ENCODE assay signal across 8 cellular contexts in genomic region chr6:43634702-43635303, GRCh38. TPM values are rescaled to one million over a fixed set of nuclear protein-coding genes. Genes with fewer than 3 reads are reported as not detected.
DNase-seq lines count a peak whose midpoint lies in the region; ATAC-seq, FAIRE-seq and TF ChIP-seq lines count a peak whose summit lies in the region.

No MANE protein-coding gene starts in this region.

- H3K4me3 ChIP-seq in A549 (no peak overlapping the region), GM23248 (no peak overlapping the region)
- H3K4me3 ChIP-seq in naive thymus-derived CD4-positive, alpha-beta T cell (ENCODE audit: low read length): peak overlapping the region; percentile 91

- H3K36me3 Mint-ChIP-seq in activated T-helper 2 cell treated with anti-CD3 and anti-CD28 coated beads, Interferon-gamma antibody, Interleukin-2, Interleukin-4, amounts not matched to agents 10 μg/mL and 5 μg/mL and 100 μg/mL, durations not matched to agents 14 hours and 24 hours and 36 hours (ENCODE audit: low read depth): peaks cover 27% of the 10 kb centered on the region
- H3K36me3 Mint-ChIP-seq in naive thymus-derived CD4-positive, alpha-beta T cell: peaks cover 4 to 21% (median 11%) of the 10 kb centered on the region in 5 donors

- H2AFZ ChIP-seq in GM23248: peak overlapping the region; percentile 93

- H3K9me3 ChIP-seq in A549: no peaks in the 10 kb centered on the region
- no peaks in the 10 kb centered on the region for H3K9me3 ChIP-seq in GM23248 (ENCODE audit: low read depth)
- H3K9me3 ChIP-seq in naive thymus-derived CD4-positive, alpha-beta T cell (ENCODE audit: control insufficient read depth in 2 of 3, low read length in 3 of 3): no peaks in the 10 kb centered on the region

- no peak overlapping the region for H3K27ac Mint-ChIP-seq in activated T-helper 2 cell treated with anti-CD3 and anti-CD28 coated beads, Interferon-gamma antibody, Interleukin-2, Interleukin-4, amounts not matched to agents 10 μg/mL and 5 μg/mL and 100 μg/mL, durations not matched to agents 14 hours and 24 hours and 36 hours
- H3K27ac Mint-ChIP-seq in naive thymus-derived CD4-positive, alpha-beta T cell: peak overlapping the region; percentile 93 to 98 (median 96)

- H3K27me3 Mint-ChIP-seq in activated T-helper 2 cell treated with anti-CD3 and anti-CD28 coated beads, Interferon-gamma antibody, Interleukin-2, Interleukin-4, amounts not matched to agents 10 μg/mL and 5 μg/mL and 100 μg/mL, durations not matched to agents 14 hours and 24 hours and 36 hours (ENCODE audit: low read depth): no peaks in the 10 kb centered on the region
- peaks cover 0 to 3% (median 0%) of the 10 kb centered on the region in 5 donors for H3K27me3 Mint-ChIP-seq in naive thymus-derived CD4-positive, alpha-beta T cell

- FAIRE-seq in A549 (lab: Jason Lieb, UNC): no peak

- TF ChIP-seq EP300 in A549 (IDR thresholded peaks at IDR 0.05): no peak

- H3K9me3 Mint-ChIP-seq in activated T-helper 2 cell treated with anti-CD3 and anti-CD28 coated beads, Interferon-gamma antibody, Interleukin-2, Interleukin-4, amounts not matched to agents 10 μg/mL and 5 μg/mL and 100 μg/mL, durations not matched to agents 14 hours and 24 hours and 36 hours: no peaks in the 10 kb centered on the region
- peaks cover 0 to 5% (median 0%) of the 10 kb centered on the region in 11 donors for H3K9me3 Mint-ChIP-seq in naive thymus-derived CD4-positive, alpha-beta T cell

- peaks cover 42% of the 10 kb centered on the region for H3K79me2 ChIP-seq in GM23248 (ENCODE audit: insufficient read depth)

- peaks cover 19% of the 10 kb centered on the region; the same call in 1 of the 2 replicates for H3K36me3 ChIP-seq in GM23248 (ENCODE audit: low read depth)
- peaks cover 0 to 10% (median under 1%) of the 10 kb centered on the region in 3 experiments for H3K36me3 ChIP-seq in naive thymus-derived CD4-positive, alpha-beta T cell (ENCODE audit: control insufficient read depth in 2 of 3, insufficient read depth in 3 of 3, low read length in 3 of 3)

- H3K9me2 ChIP-seq in GM23248 (ENCODE audit: insufficient read depth): no peaks in the 10 kb centered on the region

- no peaks in the 10 kb centered on the region for H3K27me3 ChIP-seq in GM23248 (replicated peaks; ENCODE audit: insufficient read depth)
- H3K27me3 ChIP-seq in naive thymus-derived CD4-positive, alpha-beta T cell (ENCODE audit: control insufficient read depth in 2 of 2, insufficient read depth in 2 of 2, low read length in 2 of 2): no peaks in the 10 kb centered on the region

- H3K9ac ChIP-seq in GM23248: no peak overlapping the region

- H3F3A ChIP-seq in GM23248 (ENCODE audit: insufficient read depth): peaks cover 12% of the 10 kb centered on the region

- H3K4me1 ChIP-seq in A549 (peaks cover 23% of the 10 kb centered on the region), GM23248 (ENCODE audit: insufficient read depth) (peaks cover 16% of the 10 kb centered on the region)
- H3K4me1 ChIP-seq in naive thymus-derived CD4-positive, alpha-beta T cell (ENCODE audit: control insufficient read depth in 2 of 2, insufficient read depth in 2 of 2, low read length in 2 of 2): peaks cover 33 to 36% of the 10 kb centered on the region in 2 donors

- peak overlapping the region; percentile 91 for H3K27ac ChIP-seq in A549
- no peak overlapping the region for H3K27ac ChIP-seq in GM23248
- H3K27ac ChIP-seq in naive thymus-derived CD4-positive, alpha-beta T cell (ENCODE audit: low read depth, low read length): peak overlapping the region; percentile 87

- H4K20me1 ChIP-seq in GM23248 (ENCODE audit: insufficient read depth): no peaks in the 10 kb centered on the region

- POLR2A ChIA-PET in A549 (lab: Yijun Ruan, JAX): interaction anchor here (2.1 kb wide), 1 partner anchor 10 kb away, joined by 13 read pairs; the partner anchor contains the start of gene RSPH9
- POLR2A ChIA-PET in naive thymus-derived CD4-positive, alpha-beta T cell (lab: Charles Lee): interaction anchor here (0.7 to 1.7 kb wide), 3 partner anchors 11 to 134 kb away, joined by 3 to 5 read pairs (median 5); no protein-coding TSS in a partner anchor

- in situ Hi-C loops in GM23248 (cut with MboI): no loop called here

- TF ChIP-seq RAD21 in A549 (conservative IDR thresholded peaks at IDR 0.05 in 1 of 2, IDR thresholded peaks at IDR 0.05 in 1 of 2): no peak

- H3K4me2 ChIP-seq in A549: peak overlapping the region; percentile 96
- no peak overlapping the region for H3K4me2 ChIP-seq in GM23248 (ENCODE audit: unreplicated experiment)

- peak overlapping the region; percentile 92 for H3K4me3 Mint-ChIP-seq in activated T-helper 2 cell treated with anti-CD3 and anti-CD28 coated beads, Interferon-gamma antibody, Interleukin-2, Interleukin-4, amounts not matched to agents 10 μg/mL and 5 μg/mL and 100 μg/mL, durations not matched to agents 14 hours and 24 hours and 36 hours (ENCODE audit: low read depth)
- peak overlapping the region; percentile 92 to 100 (median 99) for H3K4me3 Mint-ChIP-seq in naive thymus-derived CD4-positive, alpha-beta T cell

- DNase-seq in A549 (ENCODE audit: low read depth in 1 of 2, low spot score in 1 of 2) (no peak), GM23248 (no peak), omental fat pad (ENCODE audit: low spot score) (no peak), HCEC 1CT (no peak), A172 (ENCODE audit: low spot score) (no peak)
- DNase-seq in activated T-helper 2 cell treated with anti-CD3 and anti-CD28 coated beads, Interferon-gamma antibody, Interleukin-2, Interleukin-4, amounts not matched to agents 10 μg/mL and 5 μg/mL and 100 μg/mL, durations not matched to agents 14 hours and 24 hours and 36 hours (ENCODE audit: low spot score): no peak
- DNase-seq in naive thymus-derived CD4-positive, alpha-beta T cell: no peak

- CTCF ChIA-PET in A549 (lab: Yijun Ruan, JAX): no interaction called here
- CTCF ChIA-PET in naive thymus-derived CD4-positive, alpha-beta T cell (lab: Charles Lee): no interaction called here

- intact Hi-C loops in activated T-helper 2 cell treated with anti-CD3 and anti-CD28 coated beads, Interferon-gamma antibody, Interleukin-2, Interleukin-4, amounts not matched to agents 10 μg/mL and 5 μg/mL and 100 μg/mL, durations not matched to agents 14 hours and 24 hours and 36 hours (cut with micrococcal nuclease): loop anchor here (5.0 kb wide), 1 partner anchor 622 kb away; the partner anchor contains the start of gene SLC35B2
- intact Hi-C loops in naive thymus-derived CD4-positive, alpha-beta T cell (cut with micrococcal nuclease): loop anchor here (1.0 to 10.0 kb wide), 8 partner anchors 10 to 1700 kb away; partner anchors contain the start of genes POLH (in 1 of the 2), RSPH9 (in 1 of the 2), TJAP1 (in 1 of the 2) and UBR2 (in 1 of the 2)

- TF ChIP-seq POLR2A in A549 (IDR thresholded peaks at IDR 0.05; ENCODE audit: low read length): no peak

- WGBS in A549 (ENCODE audit: missing lambda C conversion rate): 81% methylated on average over 9 of the region's 9 CpGs
- WGBS in GM23248 (ENCODE audit: low coverage in 1 of 2, low lambda C conversion rate in 2 of 2, missing lambda C conversion rate in 2 of 2), 2 experiments: 67 to 71% methylated on average over 9 of the region's 9 CpGs

- no peak for ATAC-seq in A549
- ATAC-seq in naive thymus-derived CD4-positive, alpha-beta T cell: no peak
- ATAC-seq in omental fat pad (ENCODE audit: low FRiP score): no peak
- no peak for ATAC-seq in GM19467 (IDR thresholded peaks at IDR 0.05; ENCODE audit: unreplicated experiment)

- H3K4me1 Mint-ChIP-seq in activated T-helper 2 cell treated with anti-CD3 and anti-CD28 coated beads, Interferon-gamma antibody, Interleukin-2, Interleukin-4, amounts not matched to agents 10 μg/mL and 5 μg/mL and 100 μg/mL, durations not matched to agents 14 hours and 24 hours and 36 hours (ENCODE audit: low read depth): peaks cover 39% of the 10 kb centered on the region
- H3K4me1 Mint-ChIP-seq in naive thymus-derived CD4-positive, alpha-beta T cell: peaks cover 28 to 62% (median 46%) of the 10 kb centered on the region in 7 donors

- TF ChIP-seq CTCF in A549 (IDR thresholded peaks at IDR 0.05) (no peak), omental fat pad (IDR thresholded peaks at IDR 0.05) (no peak)

RNA-seq across cellular contexts. Expression of gene MAD2L1BP, which starts 0.8 kb away (rescaled TPM):
- polyA plus RNA-seq in A549 (2011; rRNA removed): 26.7 and 32.0 TPM in 2 replicates
- 28.9 and 33.6 TPM in 2 replicates for polyA plus RNA-seq in A549 (2012; cell fraction: cytosol; rRNA removed)
- 34.1 and 35.2 TPM in 2 replicates for polyA plus RNA-seq in A549 (2012; cell fraction: nucleus; rRNA removed)
- polyA plus RNA-seq in A549 (2017; fragmentation: RNase III; extraction: RNeasy Plus Mini Kit Qiagen cat#74134 plus additional on column Dnase treatment): 22.0 to 22.6 TPM (median 22.4 TPM) in 3 replicates
- 29.4 and 37.1 TPM in 2 replicates for polyA minus RNA-seq in A549 (2011; rRNA and poly(A)+ RNA removed)
- 33.1 and 33.9 TPM in 2 replicates for total RNA-seq in GM23248 (2014; rRNA removed; shearing (Covaris generic))
- 32.9 and 34.2 TPM in 2 replicates for polyA plus RNA-seq in GM23248 (2016; fragmentation: Nextera tagmentation; extraction: Ambion mirVana)
- total RNA-seq in activated T-helper 2 cell treated with anti-CD3 and anti-CD28 coated beads, Interferon-gamma antibody, Interleukin-2, Interleukin-4, amounts not matched to agents 10 μg/mL and 5 μg/mL and 100 μg/mL, durations not matched to agents 14 hours and 24 hours and 36 hours: 35.4 and 38.4 TPM in 2 replicates
- 10 to 100 TPM; 25.2 to 44.5 (median 28.0) TPM for total RNA-seq in naive thymus-derived CD4-positive, alpha-beta T cell
- polyA plus RNA-seq in naive thymus-derived CD4-positive, alpha-beta T cell: 10 to 100 TPM; 14.9 to 29.1 TPM
- 10 to 100 TPM; 26.3 to 49.0 (median 33.1) TPM for total RNA-seq in omental fat pad
- 23.0 and 38.0 TPM in 2 replicates for total RNA-seq in A172 (2014; rRNA removed; shearing (Covaris generic))

RNA-seq across cellular contexts. Expression of gene GTPBP2, which starts 5.7 kb away (rescaled TPM):
- 59.6 and 71.1 TPM in 2 replicates for polyA plus RNA-seq in A549 (2011; rRNA removed)
- 30.1 and 35.5 TPM in 2 replicates for polyA plus RNA-seq in A549 (2012; cell fraction: cytosol; rRNA removed)
- 112 and 131 TPM in 2 replicates for polyA plus RNA-seq in A549 (2012; cell fraction: nucleus; rRNA removed)
- 27.0 to 29.3 TPM (median 28.9 TPM) in 3 replicates for polyA plus RNA-seq in A549 (2017; fragmentation: RNase III; extraction: RNeasy Plus Mini Kit Qiagen cat#74134 plus additional on column Dnase treatment)
- 62.5 and 72.5 TPM in 2 replicates for polyA minus RNA-seq in A549 (2011; rRNA and poly(A)+ RNA removed)
- 80.7 and 88.3 TPM in 2 replicates for total RNA-seq in GM23248 (2014; rRNA removed; shearing (Covaris generic))
- polyA plus RNA-seq in GM23248 (2016; fragmentation: Nextera tagmentation; extraction: Ambion mirVana): 15.5 and 15.9 TPM in 2 replicates
- 71.7 and 78.4 TPM in 2 replicates for total RNA-seq in activated T-helper 2 cell treated with anti-CD3 and anti-CD28 coated beads, Interferon-gamma antibody, Interleukin-2, Interleukin-4, amounts not matched to agents 10 μg/mL and 5 μg/mL and 100 μg/mL, durations not matched to agents 14 hours and 24 hours and 36 hours
- 10 to 100 TPM; 55.0 to 94.7 (median 72.0) TPM for total RNA-seq in naive thymus-derived CD4-positive, alpha-beta T cell
- polyA plus RNA-seq in naive thymus-derived CD4-positive, alpha-beta T cell: 1 to 10 TPM; 3.2 TPM
- 10 to 100 TPM; 37.5 to 65.7 (median 44.0) TPM for total RNA-seq in omental fat pad
- total RNA-seq in A172 (2014; rRNA removed; shearing (Covaris generic)): 25.3 and 40.4 TPM in 2 replicates

RNA-seq across cellular contexts. Expression of gene RSPH9, which starts 10.0 kb away (rescaled TPM):
- polyA plus RNA-seq in A549 (2011; rRNA removed): 0.18 and 0.37 TPM in 2 replicates
- 0.12 and 0.19 TPM in 2 replicates for polyA plus RNA-seq in A549 (2012; cell fraction: cytosol; rRNA removed)
- 0.16 and 0.17 TPM in 2 replicates for polyA plus RNA-seq in A549 (2012; cell fraction: nucleus; rRNA removed)
- polyA plus RNA-seq in A549 (2017; fragmentation: RNase III; extraction: RNeasy Plus Mini Kit Qiagen cat#74134 plus additional on column Dnase treatment): 0.09 to 0.17 TPM (median 0.14 TPM) in 3 replicates
- 0.33 TPM in 1 of 2 replicates, not detected in the other for polyA minus RNA-seq in A549 (2011; rRNA and poly(A)+ RNA removed)
- total RNA-seq in GM23248 (2014; rRNA removed; shearing (Covaris generic)): 0.11 TPM in 1 of 2 replicates, not detected in the other
- 1.2 and 1.3 TPM in 2 replicates for polyA plus RNA-seq in GM23248 (2016; fragmentation: Nextera tagmentation; extraction: Ambion mirVana)
- not detected in 2 replicates for total RNA-seq in activated T-helper 2 cell treated with anti-CD3 and anti-CD28 coated beads, Interferon-gamma antibody, Interleukin-2, Interleukin-4, amounts not matched to agents 10 μg/mL and 5 μg/mL and 100 μg/mL, durations not matched to agents 14 hours and 24 hours and 36 hours
- not detected for total RNA-seq in naive thymus-derived CD4-positive, alpha-beta T cell
- polyA plus RNA-seq in naive thymus-derived CD4-positive, alpha-beta T cell: 1 to 10 TPM in 1 of 2 donors, under 1 TPM in 1; 0.96 to 1.1 TPM
- under 1 TPM in 2 of 4 donors, not detected in 2; 0.09 to 0.44 TPM for total RNA-seq in omental fat pad
- total RNA-seq in A172 (2014; rRNA removed; shearing (Covaris generic)): not detected in 2 replicates

RNA-seq across cellular contexts. Expression of gene MRPS18A, which starts 52.8 kb away (rescaled TPM):
- polyA plus RNA-seq in A549 (2011; rRNA removed) (44.2 and 54.2 TPM in 2 replicates), A549 (2017; fragmentation: RNase III; extraction: RNeasy Plus Mini Kit Qiagen cat#74134 plus additional on column Dnase treatment) (38.0 to 42.1 TPM (median 41.1 TPM) in 3 replicates), GM23248 (2016; fragmentation: Nextera tagmentation; extraction: Ambion mirVana) (39.2 and 43.4 TPM in 2 replicates)
- 63.2 and 69.3 TPM in 2 replicates for polyA plus RNA-seq in A549 (2012; cell fraction: cytosol; rRNA removed)
- 48.8 and 60.2 TPM in 2 replicates for polyA plus RNA-seq in A549 (2012; cell fraction: nucleus; rRNA removed)
- 60.9 and 76.0 TPM in 2 replicates for polyA minus RNA-seq in A549 (2011; rRNA and poly(A)+ RNA removed)
- 21.0 and 33.7 TPM in 2 replicates for total RNA-seq in GM23248 (2014; rRNA removed; shearing (Covaris generic))
- total RNA-seq in activated T-helper 2 cell treated with anti-CD3 and anti-CD28 coated beads, Interferon-gamma antibody, Interleukin-2, Interleukin-4, amounts not matched to agents 10 μg/mL and 5 μg/mL and 100 μg/mL, durations not matched to agents 14 hours and 24 hours and 36 hours: 44.8 and 45.1 TPM in 2 replicates
- 10 to 100 TPM; 20.9 to 39.2 (median 28.7) TPM for total RNA-seq in naive thymus-derived CD4-positive, alpha-beta T cell
- polyA plus RNA-seq in naive thymus-derived CD4-positive, alpha-beta T cell: 10 to 100 TPM; 59.7 to 68.4 TPM
- total RNA-seq in omental fat pad: 10 to 100 TPM; 30.3 to 54.7 (median 42.5) TPM
- 84.5 and 93.4 TPM in 2 replicates for total RNA-seq in A172 (2014; rRNA removed; shearing (Covaris generic))

RNA-seq across cellular contexts. Expression of gene POLH, which starts 58.8 kb away (rescaled TPM):
- polyA plus RNA-seq in A549 (2011; rRNA removed) (14.4 and 14.5 TPM in 2 replicates), A549 (2017; fragmentation: RNase III; extraction: RNeasy Plus Mini Kit Qiagen cat#74134 plus additional on column Dnase treatment) (7.0 to 9.7 TPM (median 9.4 TPM) in 3 replicates), GM23248 (2016; fragmentation: Nextera tagmentation; extraction: Ambion mirVana) (23.0 and 25.3 TPM in 2 replicates)
- 3.5 and 4.6 TPM in 2 replicates for polyA plus RNA-seq in A549 (2012; cell fraction: cytosol; rRNA removed)
- 3.5 and 3.8 TPM in 2 replicates for polyA plus RNA-seq in A549 (2012; cell fraction: nucleus; rRNA removed)
- 19.8 and 24.3 TPM in 2 replicates for polyA minus RNA-seq in A549 (2011; rRNA and poly(A)+ RNA removed)
- total RNA-seq in GM23248 (2014; rRNA removed; shearing (Covaris generic)): 27.6 and 28.6 TPM in 2 replicates
- 35.7 and 44.5 TPM in 2 replicates for total RNA-seq in activated T-helper 2 cell treated with anti-CD3 and anti-CD28 coated beads, Interferon-gamma antibody, Interleukin-2, Interleukin-4, amounts not matched to agents 10 μg/mL and 5 μg/mL and 100 μg/mL, durations not matched to agents 14 hours and 24 hours and 36 hours
- total RNA-seq in naive thymus-derived CD4-positive, alpha-beta T cell: 10 to 100 TPM in 4 of 5 experiments, 1 to 10 TPM in 1; 9.1 to 65.6 (median 19.3) TPM
- polyA plus RNA-seq in naive thymus-derived CD4-positive, alpha-beta T cell: 10 to 100 TPM in 1 of 2 donors, 1 to 10 TPM in 1; 7.4 to 16.8 TPM
- total RNA-seq in omental fat pad: 10 to 100 TPM in 1 of 4 donors, 1 to 10 TPM in 3; 8.3 to 11.0 (median 9.2) TPM
- total RNA-seq in A172 (2014; rRNA removed; shearing (Covaris generic)): 28.2 and 41.7 TPM in 2 replicates
